ENCODE assay signal across 8 cellular contexts in genomic region chr12:112125250-112125999, GRCh38. TPM values are rescaled to one million over a fixed set of nuclear protein-coding genes. Genes with fewer than 3 reads are reported as not detected.
DNase-seq lines count a peak whose midpoint lies in the region; ATAC-seq and TF ChIP-seq lines count a peak whose summit lies in the region.

A gene with protein sequence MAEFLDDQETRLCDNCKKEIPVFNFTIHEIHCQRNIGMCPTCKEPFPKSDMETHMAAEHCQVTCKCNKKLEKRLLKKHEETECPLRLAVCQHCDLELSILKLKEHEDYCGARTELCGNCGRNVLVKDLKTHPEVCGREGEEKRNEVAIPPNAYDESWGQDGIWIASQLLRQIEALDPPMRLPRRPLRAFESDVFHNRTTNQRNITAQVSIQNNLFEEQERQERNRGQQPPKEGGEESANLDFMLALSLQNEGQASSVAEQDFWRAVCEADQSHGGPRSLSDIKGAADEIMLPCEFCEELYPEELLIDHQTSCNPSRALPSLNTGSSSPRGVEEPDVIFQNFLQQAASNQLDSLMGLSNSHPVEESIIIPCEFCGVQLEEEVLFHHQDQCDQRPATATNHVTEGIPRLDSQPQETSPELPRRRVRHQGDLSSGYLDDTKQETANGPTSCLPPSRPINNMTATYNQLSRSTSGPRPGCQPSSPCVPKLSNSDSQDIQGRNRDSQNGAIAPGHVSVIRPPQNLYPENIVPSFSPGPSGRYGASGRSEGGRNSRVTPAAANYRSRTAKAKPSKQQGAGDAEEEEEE (plus strand): TSS chr12:112125560. CDS start chr12:112130523, 4,963 bp downstream.

- peaks cover 2% of the 10 kb centered on the region for H3K27me3 Mint-ChIP-seq in activated naive CD8-positive, alpha-beta T cell

- H3K36me3 ChIP-seq in testis (ENCODE audit: low read depth, missing control alignments): no peaks in the 10 kb centered on the region

- H3K9me3 ChIP-seq in testis: no peaks in the 10 kb centered on the region

- H3K27me3 ChIP-seq in testis: no peaks in the 10 kb centered on the region

- peak within 1 kb of the TSS; percentile 89 for H3K4me3 Mint-ChIP-seq in activated naive CD8-positive, alpha-beta T cell

- peaks cover 4% of the 10 kb centered on the region for H3K36me3 Mint-ChIP-seq in activated naive CD8-positive, alpha-beta T cell

- peak within 1 kb of the TSS; percentile 81 to 90 for H3K27ac ChIP-seq in testis

- 1 to 3% methylated on average over 10 to 21 of the region's 63 CpGs for WGBS in testis, 2 donors

- ATAC-seq in HG02623 (IDR thresholded peaks at IDR 0.05; ENCODE audit: unreplicated experiment) (peak; percentile 95), omental fat pad (ENCODE audit: low FRiP score) (peak; percentile 93)

- CTCF ChIA-PET in GM10248 (lab: Yijun Ruan, JAX): interaction anchor here (0.9 to 1.9 kb wide), 7 partner anchors 9 to 180 kb away, joined by 3 to 10 read pairs (median 3); no protein-coding TSS in a partner anchor

- DNase-seq in GM10248 (ENCODE audit: extremely low spot score) (peak; percentile 99), NCI-H1105 (lab: John Stamatoyannopoulos, UW) (peak; percentile 99), SKM-1 treated with dmso at 0.1 percent for 144 hours (lab: John Stamatoyannopoulos, UW; ENCODE audit: unreplicated experiment) (peak; percentile 59), glomerular visceral epithelial cell (ENCODE audit: extremely low spot score) (peak; percentile 96), omental fat pad (ENCODE audit: low spot score) (peak; percentile 91), testis (peak; percentile 98)

- POLR2A ChIA-PET in GM10248 (lab: Yijun Ruan, JAX): interaction anchor here (0.5 to 2.1 kb wide), 7 partner anchors 9 to 236 kb away, joined by 3 to 11 read pairs (median 5); partner anchors contain the start of gene NAA25

- peak within 1 kb of the TSS; percentile 84 to 95 for H3K4me3 ChIP-seq in testis

- H3K4me1 ChIP-seq in testis: peaks cover 11% of the 10 kb centered on the region

- intact Hi-C loops in testis (cut with DNase I; ENCODE audit: low total_unique reads): no loop called here

- H3K9me3 Mint-ChIP-seq in activated naive CD8-positive, alpha-beta T cell (ENCODE audit: low read depth): no peaks in the 10 kb centered on the region

- peak within 1 kb of the TSS; percentile 96 for H3K27ac Mint-ChIP-seq in activated naive CD8-positive, alpha-beta T cell

- TF ChIP-seq POLR2A in testis (IDR thresholded peaks at IDR 0.05): peak; percentile 86

- TF ChIP-seq CTCF in GM10248 (IDR thresholded peaks at IDR 0.05; ENCODE audit: control extremely low read depth, extremely low read depth, low read depth, missing control alignments) (no peak), omental fat pad (IDR thresholded peaks at IDR 0.05) (no peak), testis (IDR thresholded peaks at IDR 0.05) (no peak)

- peaks cover 37% of the 10 kb centered on the region for H3K4me1 Mint-ChIP-seq in activated naive CD8-positive, alpha-beta T cell (ENCODE audit: low read depth)

RNA-seq across cellular contexts. Expression of the gene that starts here (rescaled TPM):
- 10 to 100 TPM; 25.1 to 44.3 (median 29.8) TPM for total RNA-seq in omental fat pad
- 10 to 100 TPM; 46.6 to 53.6 TPM for total RNA-seq in testis
- polyA plus RNA-seq in testis (ENCODE audit: insufficient read depth, low read depth, low replicate concordance): 77.3 TPM

Comparison
In these comparisons a context has a peak if more than half of its experiments do, and no peak if none do; other contexts are left out.
1. Peak in every context shown above with its lines: DNase-seq, ATAC-seq, H3K4me3 ChIP-seq and H3K27ac ChIP-seq.